Comparison of ENCODE assay signal across 27 cellular contexts in the genomic region with DNA sequence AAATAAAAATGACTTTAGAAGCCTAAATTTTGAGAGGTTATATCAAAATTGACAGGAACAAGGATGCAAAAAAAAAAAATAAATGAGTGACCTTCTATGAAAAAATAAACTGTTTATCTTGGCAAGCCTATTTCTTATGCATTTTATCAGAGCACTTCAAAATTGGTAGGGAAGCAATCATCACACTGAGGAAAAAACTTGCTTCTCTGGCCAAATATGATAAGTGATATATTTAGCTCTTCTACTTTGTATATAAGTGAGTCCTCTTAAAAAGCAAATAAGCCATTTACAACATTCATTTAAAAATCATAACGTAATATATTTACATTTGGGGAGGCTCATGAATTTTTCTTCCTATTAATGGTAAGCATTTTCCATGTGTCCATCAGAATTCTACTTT.
"Had no signal": no experiment of that assay in that cellular context is flagged by ENCODE, and none has a peak within 500 bp of the region (broad histone marks: within the 10 kb centered on the region; RNA-seq: fewer than 3 reads in every experiment).

No MANE protein-coding gene starts in this region.

- H3K36me3 ChIP-seq: neural progenitor cell, ovary, right atrium auricular region, right lobe of liver, sigmoid colon, stomach, thoracic aorta, thyroid gland, tibial nerve, upper lobe of left lung, vagina had no signal

- ATAC-seq: naive thymus-derived CD4-positive, alpha-beta T cell; natural killer cell; right lobe of liver; stimulated activated effector memory CD8-positive, alpha-beta T cell treated with anti-CD3 and anti-CD28 coated beads, Interleukin-12 subunit alpha, Interleukin-12 subunit beta, amount 100 ng/mL, for 72 hours had no signal

- H3K9ac ChIP-seq: neural progenitor cell, parathyroid adenoma had no signal

- H3K4me3 ChIP-seq: neural progenitor cell, ovary, right atrium auricular region, right lobe of liver, sigmoid colon, stomach, thoracic aorta, thyroid gland, tibial nerve, upper lobe of left lung, vagina had no signal

- H3K4me1 ChIP-seq: parathyroid adenoma, right atrium auricular region, right lobe of liver, sigmoid colon, stomach, thyroid gland, upper lobe of left lung, vagina had no signal

- H3K27ac ChIP-seq: neural progenitor cell, ovary, parathyroid adenoma, right atrium auricular region, right lobe of liver, sigmoid colon, stomach, thoracic aorta, thyroid gland, tibial nerve, upper lobe of left lung, vagina had no signal

- FAIRE-seq: urothelium cell line had no signal

- H3K4me2 ChIP-seq: neural progenitor cell had no signal

- H2AFZ ChIP-seq: neural progenitor cell, parathyroid adenoma had no signal

- H3K79me2 ChIP-seq: parathyroid adenoma had no signal

- H3K9me3 ChIP-seq: ovary, right atrium auricular region, right lobe of liver, sigmoid colon, stomach, thoracic aorta, thyroid gland, tibial nerve, upper lobe of left lung, vagina had no signal

- DNase-seq: naive thymus-derived CD4-positive, alpha-beta T cell; natural killer cell; occipital lobe; ovary; posterior cingulate gyrus; retina; right lobe of liver; sigmoid colon; small intestine; stimulated activated CD4-positive, alpha-beta T cell treated with anti-CD3 and anti-CD28 coated beads, Interleukin-15, amount 100 ng/mL, for 24 hours; stimulated activated CD4-positive, alpha-beta T cell treated with anti-CD3 and anti-CD28 coated beads, Interleukin-2, amount 100 ng/mL, for 24 hours; stimulated activated CD4-positive, alpha-beta T cell treated with anti-CD3 and anti-CD28 coated beads, Interleukin-2, amount 100 ng/mL, for 48 hours; stimulated activated CD4-positive, alpha-beta T cell treated with anti-CD3 and anti-CD28 coated beads, Interleukin-4, amount 100 ng/mL, for 24 hours; stimulated activated naive B cell treated with anti-CD40 and anti-IgM and Interleukin-4, amounts not matched to agents 10 μg/mL and 1 μg/mL and 100 μg/mL, for 72 hours; stimulated activated naive CD4-positive, alpha-beta T cell treated with Interleukin-2 at 50 U/mL for 16 hours; stomach; thyroid gland; trophoblast cell; upper lobe of left lung had no signal

- H3K27me3 ChIP-seq: neural progenitor cell, ovary, right atrium auricular region, right lobe of liver, sigmoid colon, stomach, thyroid gland, tibial nerve, upper lobe of left lung, vagina had no signal
